1 cellular context compared by ENCODE assay signal in genomic region chr3:138688871-138689299, GRCh38.
TF ChIP-seq lines count a peak whose summit lies in the region.

No MANE protein-coding gene starts in this region.

TF ChIP-seq in K562, 482 proteins besides CTCF, POLR2A, EP300 and RAD21 (continued from another document):
- TF ChIP-seq, protein P1, sequence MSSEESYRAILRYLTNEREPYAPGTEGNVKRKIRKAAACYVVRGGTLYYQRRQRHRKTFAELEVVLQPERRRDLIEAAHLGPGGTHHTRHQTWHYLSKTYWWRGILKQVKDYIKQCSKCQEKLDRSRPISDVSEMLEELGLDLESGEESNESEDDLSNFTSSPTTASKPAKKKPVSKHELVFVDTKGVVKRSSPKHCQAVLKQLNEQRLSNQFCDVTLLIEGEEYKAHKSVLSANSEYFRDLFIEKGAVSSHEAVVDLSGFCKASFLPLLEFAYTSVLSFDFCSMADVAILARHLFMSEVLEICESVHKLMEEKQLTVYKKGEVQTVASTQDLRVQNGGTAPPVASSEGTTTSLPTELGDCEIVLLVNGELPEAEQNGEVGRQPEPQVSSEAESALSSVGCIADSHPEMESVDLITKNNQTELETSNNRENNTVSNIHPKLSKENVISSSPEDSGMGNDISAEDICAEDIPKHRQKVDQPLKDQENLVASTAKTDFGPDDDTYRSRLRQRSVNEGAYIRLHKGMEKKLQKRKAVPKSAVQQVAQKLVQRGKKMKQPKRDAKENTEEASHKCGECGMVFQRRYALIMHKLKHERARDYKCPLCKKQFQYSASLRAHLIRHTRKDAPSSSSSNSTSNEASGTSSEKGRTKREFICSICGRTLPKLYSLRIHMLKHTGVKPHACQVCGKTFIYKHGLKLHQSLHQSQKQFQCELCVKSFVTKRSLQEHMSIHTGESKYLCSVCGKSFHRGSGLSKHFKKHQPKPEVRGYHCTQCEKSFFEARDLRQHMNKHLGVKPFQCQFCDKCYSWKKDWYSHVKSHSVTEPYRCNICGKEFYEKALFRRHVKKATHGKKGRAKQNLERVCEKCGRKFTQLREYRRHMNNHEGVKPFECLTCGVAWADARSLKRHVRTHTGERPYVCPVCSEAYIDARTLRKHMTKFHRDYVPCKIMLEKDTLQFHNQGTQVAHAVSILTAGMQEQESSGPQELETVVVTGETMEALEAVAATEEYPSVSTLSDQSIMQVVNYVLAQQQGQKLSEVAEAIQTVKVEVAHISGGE (CRISPR knock-in tag; IDR thresholded peaks at IDR 0.05): no peak
- TF ChIP-seq PRDM10 (IDR thresholded peaks at IDR 0.05; ENCODE audit: partially characterized antibody): peak; percentile 14
- no peak for TF ChIP-seq NEUROD1 (IDR thresholded peaks at IDR 0.05; ENCODE audit: borderline replicate concordance, low read depth, low read length, partially characterized antibody)
- TF ChIP-seq CTBP1 (IDR thresholded peaks at IDR 0.05; ENCODE audit: borderline replicate concordance): peak; percentile 41; the same call in 1 of the 2 replicates
- TF ChIP-seq, protein P2, sequence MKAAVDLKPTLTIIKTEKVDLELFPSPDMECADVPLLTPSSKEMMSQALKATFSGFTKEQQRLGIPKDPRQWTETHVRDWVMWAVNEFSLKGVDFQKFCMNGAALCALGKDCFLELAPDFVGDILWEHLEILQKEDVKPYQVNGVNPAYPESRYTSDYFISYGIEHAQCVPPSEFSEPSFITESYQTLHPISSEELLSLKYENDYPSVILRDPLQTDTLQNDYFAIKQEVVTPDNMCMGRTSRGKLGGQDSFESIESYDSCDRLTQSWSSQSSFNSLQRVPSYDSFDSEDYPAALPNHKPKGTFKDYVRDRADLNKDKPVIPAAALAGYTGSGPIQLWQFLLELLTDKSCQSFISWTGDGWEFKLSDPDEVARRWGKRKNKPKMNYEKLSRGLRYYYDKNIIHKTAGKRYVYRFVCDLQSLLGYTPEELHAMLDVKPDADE (conservative IDR thresholded peaks at IDR 0.05; ENCODE audit: control insufficient read depth, low read depth, low read length): no peak
- TF ChIP-seq ZNF655 (CRISPR knock-in tag; IDR thresholded peaks at IDR 0.05): no peak
- no peak for TF ChIP-seq FOXK2 (conservative IDR thresholded peaks at IDR 0.05 in 1 of 2, IDR thresholded peaks at IDR 0.05 in 1 of 2; ENCODE audit: low read depth in 2 of 2)
- no peak for TF ChIP-seq RBM22 (IDR thresholded peaks at IDR 0.05; ENCODE audit: low read depth, low read length, poor library complexity, severe bottlenecking)
- TF ChIP-seq ATF1 (CRISPR knock-in tag; IDR thresholded peaks at IDR 0.05): no peak
- TF ChIP-seq ATF1 (tag; IDR thresholded peaks at IDR 0.05): no peak
